ENCODE assay signal across 2 cellular contexts in the genomic region with DNA sequence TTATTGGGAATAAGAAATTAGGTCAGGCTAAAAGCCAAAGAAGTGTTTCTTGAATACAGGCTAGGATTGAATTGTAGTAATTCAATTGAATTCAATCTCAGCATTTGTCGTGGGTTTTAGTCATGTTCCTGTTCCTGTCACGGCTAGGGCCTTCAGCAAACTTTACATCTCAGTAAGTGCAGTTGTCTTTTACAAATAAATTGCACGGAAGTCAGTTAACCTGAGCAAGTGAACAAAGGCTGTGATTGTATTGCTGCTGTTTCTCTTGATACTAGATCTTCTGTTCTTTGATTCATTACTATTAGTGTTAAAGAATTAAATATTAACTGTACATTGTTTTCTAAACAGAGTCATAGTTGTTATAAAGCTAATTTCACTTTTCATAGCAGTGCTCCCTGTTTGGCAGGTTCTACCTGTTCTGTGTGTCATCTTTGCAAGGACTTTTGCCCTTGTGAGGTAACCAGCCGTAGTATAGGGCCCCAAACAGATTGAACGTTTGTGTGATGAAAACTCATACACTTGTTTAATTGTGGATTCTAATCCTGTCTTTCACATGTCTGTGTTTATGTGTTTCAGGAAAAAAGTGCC.
TF ChIP-seq lines count a peak whose summit lies in the region.

No MANE protein-coding gene starts in this region.

TF ChIP-seq in liver, 16 proteins besides CTCF, POLR2A, EP300 and RAD21 (continued from another document):
- TF ChIP-seq, protein P1, sequence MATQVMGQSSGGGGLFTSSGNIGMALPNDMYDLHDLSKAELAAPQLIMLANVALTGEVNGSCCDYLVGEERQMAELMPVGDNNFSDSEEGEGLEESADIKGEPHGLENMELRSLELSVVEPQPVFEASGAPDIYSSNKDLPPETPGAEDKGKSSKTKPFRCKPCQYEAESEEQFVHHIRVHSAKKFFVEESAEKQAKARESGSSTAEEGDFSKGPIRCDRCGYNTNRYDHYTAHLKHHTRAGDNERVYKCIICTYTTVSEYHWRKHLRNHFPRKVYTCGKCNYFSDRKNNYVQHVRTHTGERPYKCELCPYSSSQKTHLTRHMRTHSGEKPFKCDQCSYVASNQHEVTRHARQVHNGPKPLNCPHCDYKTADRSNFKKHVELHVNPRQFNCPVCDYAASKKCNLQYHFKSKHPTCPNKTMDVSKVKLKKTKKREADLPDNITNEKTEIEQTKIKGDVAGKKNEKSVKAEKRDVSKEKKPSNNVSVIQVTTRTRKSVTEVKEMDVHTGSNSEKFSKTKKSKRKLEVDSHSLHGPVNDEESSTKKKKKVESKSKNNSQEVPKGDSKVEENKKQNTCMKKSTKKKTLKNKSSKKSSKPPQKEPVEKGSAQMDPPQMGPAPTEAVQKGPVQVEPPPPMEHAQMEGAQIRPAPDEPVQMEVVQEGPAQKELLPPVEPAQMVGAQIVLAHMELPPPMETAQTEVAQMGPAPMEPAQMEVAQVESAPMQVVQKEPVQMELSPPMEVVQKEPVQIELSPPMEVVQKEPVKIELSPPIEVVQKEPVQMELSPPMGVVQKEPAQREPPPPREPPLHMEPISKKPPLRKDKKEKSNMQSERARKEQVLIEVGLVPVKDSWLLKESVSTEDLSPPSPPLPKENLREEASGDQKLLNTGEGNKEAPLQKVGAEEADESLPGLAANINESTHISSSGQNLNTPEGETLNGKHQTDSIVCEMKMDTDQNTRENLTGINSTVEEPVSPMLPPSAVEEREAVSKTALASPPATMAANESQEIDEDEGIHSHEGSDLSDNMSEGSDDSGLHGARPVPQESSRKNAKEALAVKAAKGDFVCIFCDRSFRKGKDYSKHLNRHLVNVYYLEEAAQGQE (IDR thresholded peaks at IDR 0.05) = no peak
- TF ChIP-seq RXRA (IDR thresholded peaks at IDR 0.05) (peak; percentile 28 to 40), FOXA2 (IDR thresholded peaks at IDR 0.05) (no peak), SP1 (IDR thresholded peaks at IDR 0.05) (peak; percentile 92), NR2F2 (IDR thresholded peaks at IDR 0.05) (no peak), EGR1 (IDR thresholded peaks at IDR 0.05; ENCODE audit: low read depth in 2 of 2) (no peak), YY1 (IDR thresholded peaks at IDR 0.05) (peak; percentile 58), GABPA (IDR thresholded peaks at IDR 0.05 in 1 of 2, conservative IDR thresholded peaks at IDR 0.05 in 1 of 2) (no peak)
- TF ChIP-seq, protein P2, sequence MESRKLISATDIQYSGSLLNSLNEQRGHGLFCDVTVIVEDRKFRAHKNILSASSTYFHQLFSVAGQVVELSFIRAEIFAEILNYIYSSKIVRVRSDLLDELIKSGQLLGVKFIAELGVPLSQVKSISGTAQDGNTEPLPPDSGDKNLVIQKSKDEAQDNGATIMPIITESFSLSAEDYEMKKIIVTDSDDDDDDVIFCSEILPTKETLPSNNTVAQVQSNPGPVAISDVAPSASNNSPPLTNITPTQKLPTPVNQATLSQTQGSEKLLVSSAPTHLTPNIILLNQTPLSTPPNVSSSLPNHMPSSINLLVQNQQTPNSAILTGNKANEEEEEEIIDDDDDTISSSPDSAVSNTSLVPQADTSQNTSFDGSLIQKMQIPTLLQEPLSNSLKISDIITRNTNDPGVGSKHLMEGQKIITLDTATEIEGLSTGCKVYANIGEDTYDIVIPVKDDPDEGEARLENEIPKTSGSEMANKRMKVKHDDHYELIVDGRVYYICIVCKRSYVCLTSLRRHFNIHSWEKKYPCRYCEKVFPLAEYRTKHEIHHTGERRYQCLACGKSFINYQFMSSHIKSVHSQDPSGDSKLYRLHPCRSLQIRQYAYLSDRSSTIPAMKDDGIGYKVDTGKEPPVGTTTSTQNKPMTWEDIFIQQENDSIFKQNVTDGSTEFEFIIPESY (IDR thresholded peaks at IDR 0.05) = peak; percentile 24
- TF ChIP-seq, protein P3, sequence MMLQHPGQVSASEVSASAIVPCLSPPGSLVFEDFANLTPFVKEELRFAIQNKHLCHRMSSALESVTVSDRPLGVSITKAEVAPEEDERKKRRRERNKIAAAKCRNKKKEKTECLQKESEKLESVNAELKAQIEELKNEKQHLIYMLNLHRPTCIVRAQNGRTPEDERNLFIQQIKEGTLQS (IDR thresholded peaks at IDR 0.05) = peak; percentile 72

TF ChIP-seq in HepG2, 621 proteins besides CTCF, POLR2A, EP300 and RAD21 (continued from another document):
- TF ChIP-seq, protein P4, sequence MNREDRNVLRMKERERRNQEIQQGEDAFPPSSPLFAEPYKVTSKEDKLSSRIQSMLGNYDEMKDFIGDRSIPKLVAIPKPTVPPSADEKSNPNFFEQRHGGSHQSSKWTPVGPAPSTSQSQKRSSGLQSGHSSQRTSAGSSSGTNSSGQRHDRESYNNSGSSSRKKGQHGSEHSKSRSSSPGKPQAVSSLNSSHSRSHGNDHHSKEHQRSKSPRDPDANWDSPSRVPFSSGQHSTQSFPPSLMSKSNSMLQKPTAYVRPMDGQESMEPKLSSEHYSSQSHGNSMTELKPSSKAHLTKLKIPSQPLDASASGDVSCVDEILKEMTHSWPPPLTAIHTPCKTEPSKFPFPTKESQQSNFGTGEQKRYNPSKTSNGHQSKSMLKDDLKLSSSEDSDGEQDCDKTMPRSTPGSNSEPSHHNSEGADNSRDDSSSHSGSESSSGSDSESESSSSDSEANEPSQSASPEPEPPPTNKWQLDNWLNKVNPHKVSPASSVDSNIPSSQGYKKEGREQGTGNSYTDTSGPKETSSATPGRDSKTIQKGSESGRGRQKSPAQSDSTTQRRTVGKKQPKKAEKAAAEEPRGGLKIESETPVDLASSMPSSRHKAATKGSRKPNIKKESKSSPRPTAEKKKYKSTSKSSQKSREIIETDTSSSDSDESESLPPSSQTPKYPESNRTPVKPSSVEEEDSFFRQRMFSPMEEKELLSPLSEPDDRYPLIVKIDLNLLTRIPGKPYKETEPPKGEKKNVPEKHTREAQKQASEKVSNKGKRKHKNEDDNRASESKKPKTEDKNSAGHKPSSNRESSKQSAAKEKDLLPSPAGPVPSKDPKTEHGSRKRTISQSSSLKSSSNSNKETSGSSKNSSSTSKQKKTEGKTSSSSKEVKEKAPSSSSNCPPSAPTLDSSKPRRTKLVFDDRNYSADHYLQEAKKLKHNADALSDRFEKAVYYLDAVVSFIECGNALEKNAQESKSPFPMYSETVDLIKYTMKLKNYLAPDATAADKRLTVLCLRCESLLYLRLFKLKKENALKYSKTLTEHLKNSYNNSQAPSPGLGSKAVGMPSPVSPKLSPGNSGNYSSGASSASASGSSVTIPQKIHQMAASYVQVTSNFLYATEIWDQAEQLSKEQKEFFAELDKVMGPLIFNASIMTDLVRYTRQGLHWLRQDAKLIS (CRISPR knock-in tag; IDR thresholded peaks at IDR 0.05) = no peak
- TF ChIP-seq ZNF558 (CRISPR knock-in tag; IDR thresholded peaks at IDR 0.05; ENCODE audit: borderline replicate concordance) (no peak), SNAI1 (CRISPR knock-in tag; IDR thresholded peaks at IDR 0.05; ENCODE audit: borderline replicate concordance) (no peak), ZNF780A (CRISPR knock-in tag; IDR thresholded peaks at IDR 0.05) (no peak), ZNF720 (CRISPR knock-in tag; IDR thresholded peaks at IDR 0.05) (no peak), ZNF766 (CRISPR knock-in tag; IDR thresholded peaks at IDR 0.05; ENCODE audit: borderline replicate concordance) (no peak), ZNF777 (CRISPR knock-in tag; IDR thresholded peaks at IDR 0.05) (no peak), NBN (conservative IDR thresholded peaks at IDR 0.05) (no peak), HNF4G (IDR thresholded peaks at IDR 0.05; ENCODE audit: borderline replicate concordance, low read depth, low read length) (no peak), HNF4G (CRISPR knock-in tag; IDR thresholded peaks at IDR 0.05; ENCODE audit: borderline replicate concordance, low read depth) (no peak), POGZ (CRISPR knock-in tag; IDR thresholded peaks at IDR 0.05) (no peak)
- TF ChIP-seq, protein P5, sequence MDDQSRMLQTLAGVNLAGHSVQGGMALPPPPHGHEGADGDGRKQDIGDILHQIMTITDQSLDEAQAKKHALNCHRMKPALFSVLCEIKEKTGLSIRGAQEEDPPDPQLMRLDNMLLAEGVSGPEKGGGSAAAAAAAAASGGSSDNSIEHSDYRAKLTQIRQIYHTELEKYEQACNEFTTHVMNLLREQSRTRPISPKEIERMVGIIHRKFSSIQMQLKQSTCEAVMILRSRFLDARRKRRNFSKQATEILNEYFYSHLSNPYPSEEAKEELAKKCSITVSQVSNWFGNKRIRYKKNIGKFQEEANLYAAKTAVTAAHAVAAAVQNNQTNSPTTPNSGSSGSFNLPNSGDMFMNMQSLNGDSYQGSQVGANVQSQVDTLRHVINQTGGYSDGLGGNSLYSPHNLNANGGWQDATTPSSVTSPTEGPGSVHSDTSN (CRISPR knock-in tag; IDR thresholded peaks at IDR 0.05; ENCODE audit: borderline replicate concordance) = no peak
- TF ChIP-seq, protein P6, sequence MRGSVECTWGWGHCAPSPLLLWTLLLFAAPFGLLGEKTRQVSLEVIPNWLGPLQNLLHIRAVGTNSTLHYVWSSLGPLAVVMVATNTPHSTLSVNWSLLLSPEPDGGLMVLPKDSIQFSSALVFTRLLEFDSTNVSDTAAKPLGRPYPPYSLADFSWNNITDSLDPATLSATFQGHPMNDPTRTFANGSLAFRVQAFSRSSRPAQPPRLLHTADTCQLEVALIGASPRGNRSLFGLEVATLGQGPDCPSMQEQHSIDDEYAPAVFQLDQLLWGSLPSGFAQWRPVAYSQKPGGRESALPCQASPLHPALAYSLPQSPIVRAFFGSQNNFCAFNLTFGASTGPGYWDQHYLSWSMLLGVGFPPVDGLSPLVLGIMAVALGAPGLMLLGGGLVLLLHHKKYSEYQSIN (CRISPR knock-in tag; IDR thresholded peaks at IDR 0.05; ENCODE audit: borderline replicate concordance) = no peak
